Comparison of ENCODE assay signal across 28 cellular contexts in the genomic region with DNA sequence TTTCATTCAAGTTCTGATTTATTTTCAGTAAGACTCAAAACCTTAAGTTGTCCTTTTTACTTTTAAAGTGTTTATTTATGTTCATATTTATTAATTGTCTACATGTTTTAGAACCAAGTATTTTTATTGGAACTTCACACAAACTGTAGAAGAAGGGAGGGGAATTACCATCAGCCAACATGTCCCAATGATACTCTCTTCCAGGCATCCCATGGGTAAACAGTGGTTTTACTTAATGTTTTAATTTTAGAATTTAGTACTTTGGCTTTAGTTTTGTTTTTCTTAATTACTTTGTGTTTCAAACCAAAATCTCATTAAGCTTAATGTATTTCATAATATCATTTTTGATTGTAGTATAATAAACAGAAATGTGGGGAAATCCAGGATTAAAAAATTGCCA. TPM values are rescaled to one million over a fixed set of nuclear protein-coding genes. Genes with fewer than 3 reads are reported as not detected.
DNase-seq lines count a peak whose midpoint lies in the region; ATAC-seq, FAIRE-seq and TF ChIP-seq lines count a peak whose summit lies in the region.
"Had no signal": no experiment of that assay in that cellular context is flagged by ENCODE, and none has a peak within 500 bp of the region (broad histone marks: within the 10 kb centered on the region; RNA-seq: fewer than 3 reads in every experiment).

No MANE protein-coding gene starts in this region.

- H3K27me3 ChIP-seq in left ventricle myocardium inferior (ENCODE audit: low read depth) (no peaks in the 10 kb centered on the region), aorta (ENCODE audit: control insufficient read depth in 1 of 2, insufficient read depth in 2 of 2, low read length in 1 of 2) (no peaks in the 10 kb centered on the region), PC-3 (ENCODE audit: low read length) (peaks cover 30% of the 10 kb centered on the region)
- H3K27me3 ChIP-seq: BLaER1 treated with 17β-estradiol and CSF1 and Interleukin-3, amounts not matched to agents 10 nM and 100 nM had no signal

- H3F3A ChIP-seq in PC-3 (ENCODE audit: low read length, unreplicated experiment), result no peaks in the 10 kb centered on the region

- intact Hi-C loops in left ventricle myocardium inferior (cut with micrococcal nuclease), result no loop called here
- intact Hi-C loops in Right ventricle myocardium inferior (cut with DNase I), result no loop called here
- intact Hi-C loops in aorta (cut with DNase I), result no loop called here
- intact Hi-C loops in PC-3 (cut with micrococcal nuclease), result no loop called here

- no peak for ATAC-seq in Right ventricle myocardium inferior
- ATAC-seq in aorta (ENCODE audit: low FRiP score), result peak; percentile 60
- ATAC-seq in HG02678 (IDR thresholded peaks at IDR 0.05; ENCODE audit: unreplicated experiment), result no peak
- ATAC-seq in PC-3, result no peak
- ATAC-seq: A549; CD8-positive, alpha-beta T cell; GM12878 had no signal

- no peak for DNase-seq in left ventricle myocardium inferior
- DNase-seq in Right ventricle myocardium inferior (ENCODE audit: missing footprints), result no peak
- peak; percentile 35 for DNase-seq in fibroblast of gingiva (ENCODE audit: low read depth)
- DNase-seq in aorta, result no peak
- DNase-seq in PC-3, result no peak
- no peak for DNase-seq in NCI-H226
- DNase-seq: AML-193; Caco-2; Calu3; CD4-positive, alpha-beta T cell; CD8-positive, alpha-beta T cell; DMS79; DND-41; EL; GDM1 had no signal

- H3K36me3 ChIP-seq in left ventricle myocardium inferior, result no peaks in the 10 kb centered on the region
- no peaks in the 10 kb centered on the region for H3K36me3 ChIP-seq in aorta (ENCODE audit: control insufficient read depth in 1 of 2, insufficient read depth in 2 of 2, low read length in 1 of 2)
- H3K36me3 ChIP-seq in PC-3 (ENCODE audit: low read depth, low read length), result no peaks in the 10 kb centered on the region

- H3K9me2 ChIP-seq in PC-3 (replicated peaks; ENCODE audit: low read length), result no peaks in the 10 kb centered on the region

- H2AFZ ChIP-seq in PC-3 (ENCODE audit: low read length), result no peak overlapping the region

- no peak for TF ChIP-seq CTCF in left ventricle myocardium inferior (IDR thresholded peaks at IDR 0.05; ENCODE audit: borderline replicate concordance)
- TF ChIP-seq CTCF in PC-3 (conservative IDR thresholded peaks at IDR 0.05; ENCODE audit: low read depth, low read length), result no peak

- no TSS peak for BruUV-seq in PC-3 (replicated peaks; lab: Mats Ljungman, UMichigan)

- H3K4me2 ChIP-seq in PC-3 (ENCODE audit: low read length), result no peak overlapping the region
- H3K4me2 ChIP-seq: A549; BLaER1 treated with 17β-estradiol and CSF1 and Interleukin-3, amounts not matched to agents 10 nM and 100 nM had no signal

- CTCF ChIA-PET in PC-3 (lab: Charles Lee), result no interaction called here

- no peaks in the 10 kb centered on the region for H3K79me2 ChIP-seq in PC-3 (ENCODE audit: low read length)

- H3K9ac ChIP-seq in PC-3 (ENCODE audit: low read length), result no peak overlapping the region
- H3K9ac ChIP-seq: BLaER1 treated with 17β-estradiol and CSF1 and Interleukin-3, amounts not matched to agents 10 nM and 100 nM had no signal

- H3K4me1 ChIP-seq in left ventricle myocardium inferior, result peaks cover 10% of the 10 kb centered on the region
- no peaks in the 10 kb centered on the region for H3K4me1 ChIP-seq in aorta (ENCODE audit: control insufficient read depth in 1 of 2, insufficient read depth in 2 of 2, low read length in 2 of 2)
- no peaks in the 10 kb centered on the region; the same call in 1 of the 2 replicates for H3K4me1 ChIP-seq in PC-3 (ENCODE audit: insufficient read depth, low read length)
- H3K4me1 ChIP-seq: Caco-2 had no signal

- H4K20me1 ChIP-seq in PC-3 (ENCODE audit: low read length), result no peaks in the 10 kb centered on the region
- H4K20me1 ChIP-seq: BLaER1 treated with 17β-estradiol and CSF1 and Interleukin-3, amounts not matched to agents 10 nM and 100 nM had no signal

- H3K9me3 ChIP-seq in left ventricle myocardium inferior (replicated peaks) (no peaks in the 10 kb centered on the region), aorta (ENCODE audit: control insufficient read depth, low read length) (no peaks in the 10 kb centered on the region), PC-3 (ENCODE audit: low read length) (no peaks in the 10 kb centered on the region)
- H3K9me3 ChIP-seq: A549, Caco-2 had no signal

- H3K4me3 ChIP-seq in left ventricle myocardium inferior (no peak overlapping the region), aorta (ENCODE audit: low read length in 2 of 2) (no peak overlapping the region), PC-3 (ENCODE audit: low read length) (no peak overlapping the region)
- H3K4me3 ChIP-seq: A549; BLaER1 treated with 17β-estradiol and CSF1 and Interleukin-3, amounts not matched to agents 10 nM and 100 nM; GM12878 had no signal

- POLR2A ChIA-PET in PC-3 (lab: Charles Lee; ENCODE audit: unreplicated experiment), result interaction anchor here (0.6 kb wide), 1 partner anchor 128 kb away, joined by 3 read pairs; no protein-coding TSS in a partner anchor

- H3K27ac ChIP-seq in left ventricle myocardium inferior (replicated peaks) (peak overlapping the region; percentile 52), aorta (ENCODE audit: low read depth in 1 of 2, low read length in 2 of 2) (no peak overlapping the region), PC-3 (ENCODE audit: low read length) (no peak overlapping the region)
- H3K27ac ChIP-seq: 22Rv1; A549; BLaER1 treated with 17β-estradiol and CSF1 and Interleukin-3, amounts not matched to agents 10 nM and 100 nM; C4-2B had no signal

- FAIRE-seq in endometrium (lab: Jason Lieb, UNC), result peak; percentile 96
- FAIRE-seq: A549, D721Med, GM12878, GM12892, GM18507, GM19239 had no signal

RNA-seq across cellular contexts. Expression of gene TNFSF13B, which starts 5.2 kb away (rescaled TPM):
- total RNA-seq in left ventricle myocardium inferior, result 1.7 TPM
- total RNA-seq in Right ventricle myocardium inferior, result 2.1 TPM
- 10 to 100 TPM in 1 of 2 donors, 1 to 10 TPM in 1; 8.5 to 25.7 TPM for total RNA-seq in aorta
- polyA plus RNA-seq in aorta, result 10 to 100 TPM in 1 of 2 donors, 1 to 10 TPM in 1; 1.3 to 15.4 TPM
- 2.6 TPM in 1 of 2 replicates, not detected in the other for total RNA-seq in PC-3 (2014; rRNA removed)
- total RNA-seq: A172, G401 had no signal

RNA-seq across cellular contexts. Expression of gene ABHD13, which starts 56.5 kb away (rescaled TPM):
- total RNA-seq in left ventricle myocardium inferior, result 5.1 TPM
- total RNA-seq in Right ventricle myocardium inferior, result 4.9 TPM
- total RNA-seq in aorta, result 10 to 100 TPM; 11.1 to 11.5 TPM
- 1 to 10 TPM; 4.0 to 6.4 TPM for polyA plus RNA-seq in aorta
- total RNA-seq in PC-3 (2014; rRNA removed), result 2.9 and 3.9 TPM in 2 replicates

RNA-seq across cellular contexts. Expression of gene LIG4, which starts 59.4 kb away (rescaled TPM):
- total RNA-seq in left ventricle myocardium inferior (8.1 TPM), Right ventricle myocardium inferior (7.8 TPM), aorta (10 to 100 TPM; 10.3 to 12.7 TPM), PC-3 (2014; rRNA removed) (4.6 and 5.4 TPM in 2 replicates)
- polyA plus RNA-seq in aorta, result 1 to 10 TPM; 4.3 to 8.9 TPM
